Comparison of ENCODE assay signal across 7 cellular contexts in the genomic region with DNA sequence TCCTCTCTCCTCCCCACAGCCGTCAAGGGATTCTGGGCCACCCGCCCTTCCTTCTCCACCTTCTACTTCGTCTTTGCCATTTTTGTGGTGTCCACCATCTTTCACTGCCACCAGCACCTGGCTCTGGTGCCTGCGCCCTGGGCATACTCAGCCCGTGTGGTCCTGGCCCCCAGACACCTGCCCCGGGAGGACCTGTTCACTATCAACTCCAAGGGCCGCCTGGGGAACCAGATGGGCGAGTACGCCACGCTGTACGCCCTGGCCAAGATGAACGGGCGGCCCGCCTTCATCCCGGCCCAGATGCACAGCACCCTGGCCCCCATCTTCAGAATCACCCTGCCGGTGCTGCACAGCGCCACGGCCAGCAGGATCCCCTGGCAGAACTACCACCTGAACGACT. TPM values are rescaled to one million over a fixed set of nuclear protein-coding genes. Genes with fewer than 3 reads are reported as not detected.
"Had no signal": no experiment of that assay in that cellular context is flagged by ENCODE, and none has a peak within 500 bp of the region (broad histone marks: within the 10 kb centered on the region; RNA-seq: fewer than 3 reads in every experiment).

No MANE protein-coding gene starts in this region.

RNA-seq across cellular contexts. Expression of a gene that starts 7.2 kb away (rescaled TPM):
- total RNA-seq: Right ventricle myocardium superior, RPMI7951, SJSA1 had no signal

RNA-seq across cellular contexts. Expression of a gene that starts 15.8 kb away (rescaled TPM):
- total RNA-seq: OCI-LY7, Right ventricle myocardium inferior, Right ventricle myocardium superior, RPMI7951, SJSA1, SK-MEL-5 had no signal
- polyA plus RNA-seq: SK-N-SH had no signal

RNA-seq across cellular contexts. Expression of a gene that starts 34.0 kb away (rescaled TPM):
- total RNA-seq: SJSA1 had no signal
